Comparison of ENCODE assay signal across 7 cellular contexts in the genomic region with DNA sequence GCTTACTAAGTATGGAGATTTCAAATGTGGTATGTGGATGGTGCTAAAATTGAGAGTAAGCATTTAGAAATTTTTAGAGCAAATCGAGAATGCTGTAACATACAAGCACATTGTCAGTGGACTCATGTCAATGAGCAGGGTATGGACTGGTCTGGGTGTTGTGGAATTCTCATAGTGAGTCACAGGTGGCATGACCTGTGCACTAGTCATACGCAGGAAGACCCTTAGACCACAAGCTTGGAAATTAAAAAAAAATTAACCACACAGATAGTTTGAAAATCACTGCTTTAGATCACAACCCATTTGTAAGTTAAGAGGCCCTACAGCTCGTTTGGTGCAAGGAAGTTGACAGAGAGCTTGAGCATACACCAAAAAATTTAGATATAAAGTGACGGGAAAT.
DNase-seq lines count a peak whose midpoint lies in the region; ATAC-seq and TF ChIP-seq lines count a peak whose summit lies in the region.
"Not testable (repeated sequence)": the region's sequence is repeated elsewhere in the genome, so short reads cannot be mapped to it uniquely, and the experiment has no call there.

No MANE protein-coding gene starts in this region.

- H3K9me3 Mint-ChIP-seq in activated CD8-positive, alpha-beta T cell treated with anti-CD3 and anti-CD28 coated beads, Interleukin-2, amount 10 ng/mL, durations not matched to agents 7 days and 5 days (ENCODE audit: insufficient read depth); activated naive CD4-positive, alpha-beta T cell treated with anti-CD3 and anti-CD28 coated beads, Interleukin-2, amount 50 U/mL, for 72 hours; stimulated activated effector memory CD8-positive, alpha-beta T cell treated with anti-CD3 and anti-CD28 coated beads, Interleukin-12 subunit alpha, Interleukin-12 subunit beta, amount 100 ng/mL, for 72 hours; stimulated activated naive CD8-positive, alpha-beta T cell treated with anti-CD3 and anti-CD28 coated beads, Interleukin-15, amount 100 ng/mL, for 72 hours: not testable (repeated sequence)

- not testable (repeated sequence) for H3K9ac ChIP-seq in DND-41 (ENCODE audit: low read depth, low read length)

- not testable (repeated sequence) for H3K4me2 ChIP-seq in DND-41 (ENCODE audit: insufficient read depth, low read length)

- not testable (repeated sequence) for H2AFZ ChIP-seq in DND-41 (ENCODE audit: low read depth, low read length)

- not testable (repeated sequence) for H3K36me3 Mint-ChIP-seq in T-helper 17 cell (ENCODE audit: low read depth); activated CD8-positive, alpha-beta T cell treated with anti-CD3 and anti-CD28 coated beads, Interleukin-2, amount 10 ng/mL, durations not matched to agents 7 days and 5 days (ENCODE audit: low read depth); activated naive CD4-positive, alpha-beta T cell treated with anti-CD3 and anti-CD28 coated beads, Interleukin-2, amount 50 U/mL, for 72 hours; stimulated activated effector memory CD8-positive, alpha-beta T cell treated with anti-CD3 and anti-CD28 coated beads, Interleukin-12 subunit alpha, Interleukin-12 subunit beta, amount 100 ng/mL, for 72 hours

- H3K4me3 ChIP-seq in DND-41 (ENCODE audit: low read depth in 1 of 2, low read length in 2 of 2): not testable (repeated sequence)

- not testable (repeated sequence) for H3K4me3 Mint-ChIP-seq in T-helper 17 cell; activated CD8-positive, alpha-beta T cell treated with anti-CD3 and anti-CD28 coated beads, Interleukin-2, amount 10 ng/mL, durations not matched to agents 7 days and 5 days; stimulated activated effector memory CD8-positive, alpha-beta T cell treated with anti-CD3 and anti-CD28 coated beads, Interleukin-12 subunit alpha, Interleukin-12 subunit beta, amount 100 ng/mL, for 72 hours; stimulated activated naive CD8-positive, alpha-beta T cell treated with anti-CD3 and anti-CD28 coated beads, Interleukin-15, amount 100 ng/mL, for 72 hours

- H3K27ac Mint-ChIP-seq in T-helper 17 cell; activated CD8-positive, alpha-beta T cell treated with anti-CD3 and anti-CD28 coated beads, Interleukin-2, amount 10 ng/mL, durations not matched to agents 7 days and 5 days; activated naive CD4-positive, alpha-beta T cell treated with anti-CD3 and anti-CD28 coated beads, Interleukin-2, amount 50 U/mL, for 72 hours; stimulated activated effector memory CD8-positive, alpha-beta T cell treated with anti-CD3 and anti-CD28 coated beads, Interleukin-12 subunit alpha, Interleukin-12 subunit beta, amount 100 ng/mL, for 72 hours; stimulated activated naive CD8-positive, alpha-beta T cell treated with anti-CD3 and anti-CD28 coated beads, Interleukin-15, amount 100 ng/mL, for 72 hours: not testable (repeated sequence)

- H3K27ac ChIP-seq in DND-41 (ENCODE audit: low read length): not testable (repeated sequence)

- H3K79me2 ChIP-seq in DND-41 (ENCODE audit: insufficient read depth, low read length): not testable (repeated sequence)

- H3K36me3 ChIP-seq in DND-41 (ENCODE audit: insufficient read depth, low read length): not testable (repeated sequence)

- H3K4me1 ChIP-seq in DND-41 (ENCODE audit: insufficient read depth, low read length): not testable (repeated sequence)

- H3K9me3 ChIP-seq in DND-41 (ENCODE audit: insufficient read depth, low read length, severe bottlenecking); T-helper 17 cell (ENCODE audit: control insufficient read depth, low read length, poor library complexity, severe bottlenecking): not testable (repeated sequence)

- not testable (repeated sequence) for H3K27me3 Mint-ChIP-seq in T-helper 17 cell; activated CD8-positive, alpha-beta T cell treated with anti-CD3 and anti-CD28 coated beads, Interleukin-2, amount 10 ng/mL, durations not matched to agents 7 days and 5 days (ENCODE audit: low read depth); stimulated activated naive CD8-positive, alpha-beta T cell treated with anti-CD3 and anti-CD28 coated beads, Interleukin-15, amount 100 ng/mL, for 72 hours

- not testable (repeated sequence) for H3K27me3 ChIP-seq in DND-41 (ENCODE audit: insufficient read depth, low read length, poor library complexity)

- not testable (repeated sequence) for DNase-seq in DND-41; T-helper 17 cell; activated CD8-positive, alpha-beta T cell treated with anti-CD3 and anti-CD28 coated beads, Interleukin-2, amount 10 ng/mL, durations not matched to agents 7 days and 5 days; activated naive CD4-positive, alpha-beta T cell treated with anti-CD3 and anti-CD28 coated beads, Interleukin-2, amount 50 U/mL, for 72 hours (ENCODE audit: low spot score in 2 of 2); stimulated activated effector memory CD8-positive, alpha-beta T cell treated with anti-CD3 and anti-CD28 coated beads, Interleukin-12 subunit alpha, Interleukin-12 subunit beta, amount 100 ng/mL, for 72 hours (ENCODE audit: low spot score in 2 of 2); stimulated activated naive CD8-positive, alpha-beta T cell treated with anti-CD3 and anti-CD28 coated beads, Interleukin-15, amount 100 ng/mL, for 72 hours

- H4K20me1 ChIP-seq in DND-41 (ENCODE audit: insufficient read depth, low read length): not testable (repeated sequence)

- CTCF ChIA-PET in activated CD8-positive, alpha-beta T cell treated with anti-CD3 and anti-CD28 coated beads, Interleukin-2, amount 10 ng/mL, durations not matched to agents 7 days and 5 days (lab: Charles Lee): not testable (repeated sequence)

- TF ChIP-seq CTCF in DND-41 (IDR thresholded peaks at IDR 0.05; ENCODE audit: borderline replicate concordance, extremely low read depth, low read length, poor library complexity, severe bottlenecking): not testable (repeated sequence)

- ATAC-seq in DND-41 (ENCODE audit: insufficient read depth, low read depth): peak; percentile 84
- ATAC-seq in T-helper 17 cell: peak; percentile 42
- peak; percentile 53 for ATAC-seq in activated CD8-positive, alpha-beta T cell treated with anti-CD3 and anti-CD28 coated beads, Interleukin-2, amount 10 ng/mL, durations not matched to agents 7 days and 5 days
- peak; percentile 82 to 95 for ATAC-seq in activated naive CD4-positive, alpha-beta T cell treated with anti-CD3 and anti-CD28 coated beads, Interleukin-2, amount 50 U/mL, for 72 hours
- peak; percentile 68 for ATAC-seq in esophagus mucosa
- ATAC-seq in stimulated activated effector memory CD8-positive, alpha-beta T cell treated with anti-CD3 and anti-CD28 coated beads, Interleukin-12 subunit alpha, Interleukin-12 subunit beta, amount 100 ng/mL, for 72 hours: peak; percentile 97
- peak; percentile 98 for ATAC-seq in stimulated activated naive CD8-positive, alpha-beta T cell treated with anti-CD3 and anti-CD28 coated beads, Interleukin-15, amount 100 ng/mL, for 72 hours

- POLR2A ChIA-PET in activated CD8-positive, alpha-beta T cell treated with anti-CD3 and anti-CD28 coated beads, Interleukin-2, amount 10 ng/mL, durations not matched to agents 7 days and 5 days (lab: Charles Lee): not testable (repeated sequence)

- not testable (repeated sequence) for H3K4me1 Mint-ChIP-seq in T-helper 17 cell; activated CD8-positive, alpha-beta T cell treated with anti-CD3 and anti-CD28 coated beads, Interleukin-2, amount 10 ng/mL, durations not matched to agents 7 days and 5 days (ENCODE audit: low read depth); stimulated activated effector memory CD8-positive, alpha-beta T cell treated with anti-CD3 and anti-CD28 coated beads, Interleukin-12 subunit alpha, Interleukin-12 subunit beta, amount 100 ng/mL, for 72 hours; stimulated activated naive CD8-positive, alpha-beta T cell treated with anti-CD3 and anti-CD28 coated beads, Interleukin-15, amount 100 ng/mL, for 72 hours

Comparison
In these comparisons a context has a peak if more than half of its experiments do, and no peak if none do; other contexts are left out.
1. ATAC-seq: peak in every context shown above with its lines; median percentile 98 in stimulated activated naive CD8-positive, alpha-beta T cell treated with anti-CD3 and anti-CD28 coated beads, Interleukin-15, amount 100 ng/mL, for 72 hours; 97 in stimulated activated effector memory CD8-positive, alpha-beta T cell treated with anti-CD3 and anti-CD28 coated beads, Interleukin-12 subunit alpha, Interleukin-12 subunit beta, amount 100 ng/mL, for 72 hours; 88 in activated naive CD4-positive, alpha-beta T cell treated with anti-CD3 and anti-CD28 coated beads, Interleukin-2, amount 50 U/mL, for 72 hours; 84 in DND-41; 68 in esophagus mucosa; 53 in activated CD8-positive, alpha-beta T cell treated with anti-CD3 and anti-CD28 coated beads, Interleukin-2, amount 10 ng/mL, durations not matched to agents 7 days and 5 days; 42 in T-helper 17 cell.